15 cellular contexts compared by ENCODE assay signal in genomic region chr21:39055167-39055767, GRCh38.
DNase-seq lines count a peak whose midpoint lies in the region; ATAC-seq and TF ChIP-seq lines count a peak whose summit lies in the region.
"Had no signal": no experiment of that assay in that cellular context is flagged by ENCODE, and none has a peak within 500 bp of the region (broad histone marks: within the 10 kb centered on the region; RNA-seq: fewer than 3 reads in every experiment).

No MANE protein-coding gene starts in this region.

- H3K9me3 ChIP-seq in parathyroid adenoma (ENCODE audit: control insufficient read depth, low read length) (no peaks in the 10 kb centered on the region), vagina (no peaks in the 10 kb centered on the region)

- DNase-seq in SKM-1 (lab: John Stamatoyannopoulos, UW; ENCODE audit: unreplicated experiment) (peak; percentile 44), SKM-1 treated with dmso at 0.1 percent for 144 hours (lab: John Stamatoyannopoulos, UW; ENCODE audit: unreplicated experiment) (no peak), endothelial cell (ENCODE audit: low spot score) (no peak), vagina (ENCODE audit: extremely low spot score in 2 of 2) (peak in 1 of 2 donors; percentile 37), ureter (ENCODE audit: low spot score) (no peak), GM03348 (ENCODE audit: low spot score) (no peak)
- DNase-seq: activated CD4-positive, alpha-beta T cell treated with anti-CD3 and anti-CD28 coated beads, Interleukin-2, amount 50 U/mL, for 1 hour; activated naive CD8-positive, alpha-beta T cell treated with anti-CD3 and anti-CD28 coated beads for 36 hours; activated T-cell treated with anti-CD3 and anti-CD28 coated beads, Interleukin-2, amount 50 U/mL, for 24 hours; H7; NCI-H82; SW 1271 had no signal

- H3K27ac Mint-ChIP-seq in endothelial cell (ENCODE audit: unreplicated experiment) = peak overlapping the region; percentile 65
- H3K27ac Mint-ChIP-seq: activated naive CD8-positive, alpha-beta T cell treated with anti-CD3 and anti-CD28 coated beads for 36 hours; activated T-cell treated with anti-CD3 and anti-CD28 coated beads, Interleukin-2, amount 50 U/mL, for 24 hours had no signal

- H3K36me3 ChIP-seq in parathyroid adenoma (ENCODE audit: control insufficient read depth, insufficient read depth, low read length) = no peaks in the 10 kb centered on the region
- no peaks in the 10 kb centered on the region for H3K36me3 ChIP-seq in vagina

- no peaks in the 10 kb centered on the region for H3K27me3 Mint-ChIP-seq in endothelial cell (ENCODE audit: unreplicated experiment)
- H3K27me3 Mint-ChIP-seq: activated naive CD8-positive, alpha-beta T cell treated with anti-CD3 and anti-CD28 coated beads for 36 hours had no signal

- no peaks in the 10 kb centered on the region for H3K9me3 Mint-ChIP-seq in endothelial cell (ENCODE audit: unreplicated experiment)
- H3K9me3 Mint-ChIP-seq: activated naive CD8-positive, alpha-beta T cell treated with anti-CD3 and anti-CD28 coated beads for 36 hours; activated T-cell treated with anti-CD3 and anti-CD28 coated beads, Interleukin-2, amount 50 U/mL, for 24 hours had no signal

- no peaks in the 10 kb centered on the region for H3K79me2 ChIP-seq in parathyroid adenoma

- no peaks in the 10 kb centered on the region for H3K4me1 Mint-ChIP-seq in endothelial cell (ENCODE audit: unreplicated experiment)
- H3K4me1 Mint-ChIP-seq: activated naive CD8-positive, alpha-beta T cell treated with anti-CD3 and anti-CD28 coated beads for 36 hours had no signal

- H3K27ac ChIP-seq in parathyroid adenoma = peak overlapping the region; percentile 76
- peak overlapping the region; percentile 1 for H3K27ac ChIP-seq in vagina

- H3K4me3 ChIP-seq in parathyroid adenoma (ENCODE audit: low read depth, low read length) = no peak overlapping the region
- H3K4me3 ChIP-seq in vagina = no peak overlapping the region

- TF ChIP-seq CTCF in endothelial cell (IDR thresholded peaks at IDR 0.05; ENCODE audit: unreplicated experiment) (no peak), parathyroid adenoma (IDR thresholded peaks at IDR 0.05) (no peak), vagina (IDR thresholded peaks at IDR 0.05) (no peak)

- no peak for TF ChIP-seq POLR2A in vagina (IDR thresholded peaks at IDR 0.05)

- intact Hi-C loops in vagina (cut with DNase I) = loop anchor here (10.0 kb wide), 1 partner anchor 1850 kb away; no protein-coding TSS in a partner anchor

- no peak for ATAC-seq in HG02885 (IDR thresholded peaks at IDR 0.05; ENCODE audit: poor library complexity, unreplicated experiment)
- ATAC-seq: left lobe of liver had no signal

- no peak overlapping the region for H3K4me3 Mint-ChIP-seq in endothelial cell (ENCODE audit: unreplicated experiment)
- H3K4me3 Mint-ChIP-seq: activated naive CD8-positive, alpha-beta T cell treated with anti-CD3 and anti-CD28 coated beads for 36 hours; activated T-cell treated with anti-CD3 and anti-CD28 coated beads, Interleukin-2, amount 50 U/mL, for 24 hours had no signal

- no peaks in the 10 kb centered on the region for H3K36me3 Mint-ChIP-seq in endothelial cell (ENCODE audit: low read depth, unreplicated experiment)
- H3K36me3 Mint-ChIP-seq: activated naive CD8-positive, alpha-beta T cell treated with anti-CD3 and anti-CD28 coated beads for 36 hours had no signal

- no peak overlapping the region for H3K4me2 ChIP-seq in parathyroid adenoma (ENCODE audit: low read length)

- H3K27me3 ChIP-seq in parathyroid adenoma (ENCODE audit: control insufficient read depth, insufficient read depth, low read length) = no peaks in the 10 kb centered on the region
- no peaks in the 10 kb centered on the region for H3K27me3 ChIP-seq in vagina

- no peak overlapping the region for H3K9ac ChIP-seq in parathyroid adenoma

- no peaks in the 10 kb centered on the region for H3K4me1 ChIP-seq in parathyroid adenoma
- H3K4me1 ChIP-seq in vagina = peaks cover 16% of the 10 kb centered on the region

- H2AFZ ChIP-seq in parathyroid adenoma = no peak overlapping the region
